In the genomic region with DNA sequence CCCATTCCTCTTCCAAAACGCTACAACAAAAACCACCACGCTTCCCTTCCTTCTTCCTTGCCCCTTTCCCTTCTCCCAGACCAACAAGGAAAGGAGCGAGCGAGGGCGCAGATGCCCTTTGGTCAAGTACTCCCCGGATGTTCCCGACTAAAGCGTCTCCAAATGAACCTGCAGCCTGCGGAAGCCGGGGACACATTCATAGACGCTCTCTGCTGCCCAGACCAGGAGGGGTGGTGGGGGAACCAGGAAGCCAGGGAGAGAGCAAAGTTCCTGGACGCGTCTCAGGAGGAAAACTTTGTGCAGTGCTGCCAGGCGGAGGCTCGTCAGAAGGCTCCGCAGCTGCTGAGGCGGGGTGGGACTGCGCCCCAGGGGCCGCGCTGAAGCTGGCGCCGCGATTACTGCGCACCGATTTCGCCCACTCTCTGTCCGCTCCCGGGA, we compare ENCODE assay signal across 8 cellular contexts. TPM values are rescaled to one million over a fixed set of nuclear protein-coding genes. Genes with fewer than 3 reads are reported as not detected.
A peak's percentile ranks its signal among the peaks of the same experiment; 100 is the strongest.
DNase-seq lines count a peak whose midpoint lies in the region; ATAC-seq and TF ChIP-seq lines count a peak whose summit lies in the region.

No MANE protein-coding gene starts in this region.

- H3K27ac ChIP-seq in HL-60 (replicated peaks) (no peak overlapping the region), skin epidermis (peak overlapping the region in 13 of 21 experiments; percentile 3 to 72 (median 47))

- no peak for DNase-seq in BJ (ENCODE audit: low read depth)
- no peak for DNase-seq in HL-60 (ENCODE audit: low read depth in 1 of 2, low spot score in 1 of 2)
- DNase-seq in astrocyte of the cerebellum (ENCODE audit: low read depth): peak; percentile 6
- DNase-seq in GM19240 (ENCODE audit: insufficient read length, low spot score): no peak

- CTCF ChIA-PET in BJ (lab: Yijun Ruan, JAX): interaction anchor here (0.7 to 10.1 kb wide), 26 partner anchors 9 to 644 kb away, joined by 3 to 149 read pairs (median 4); no protein-coding TSS in a partner anchor

- in situ Hi-C loops in astrocyte of the cerebellum (cut with HindIII; ENCODE audit: low sequenced_read_pairs): no loop called here

- H3K4me3 ChIP-seq in BJ (ENCODE audit: low read depth, low read length) (peak overlapping the region; percentile 78), HL-60 (replicated peaks; ENCODE audit: insufficient read depth, low read length) (peak overlapping the region; percentile 52), astrocyte of the cerebellum (ENCODE audit: low read depth, low read length) (peak overlapping the region; percentile 73), iPS-18c (ENCODE audit: insufficient read depth, low read depth, low read length) (peak overlapping the region; percentile 68), skin epidermis (peak overlapping the region; percentile 19 to 57 (median 36))

- POLR2A ChIA-PET in BJ (lab: Charles Lee): interaction anchor here (0.5 kb wide), 1 partner anchor 109 kb away, joined by 5 read pairs; no protein-coding TSS in a partner anchor

- ATAC-seq in GM21360 (IDR thresholded peaks at IDR 0.05; ENCODE audit: unreplicated experiment): peak; percentile 14
- no peak for ATAC-seq in GM18519 (IDR thresholded peaks at IDR 0.05; ENCODE audit: low FRiP score, unreplicated experiment)

- H3K36me3 ChIP-seq in BJ (ENCODE audit: control insufficient read depth, insufficient read depth, low read length): no peaks in the 10 kb centered on the region

- no peaks in the 10 kb centered on the region for H3K9me3 ChIP-seq in iPS-18c (ENCODE audit: control insufficient read depth, insufficient read depth, low read length)

- H3K27me3 ChIP-seq in BJ (ENCODE audit: control insufficient read depth, insufficient read depth, low read length): no peaks in the 10 kb centered on the region
- H3K27me3 ChIP-seq in HL-60 (ENCODE audit: insufficient read depth, poor library complexity, severe bottlenecking): peaks cover 35% of the 10 kb centered on the region

- TF ChIP-seq CTCF in BJ (IDR thresholded peaks at IDR 0.05; ENCODE audit: insufficient read depth, low read depth, low read length): no peak
- no peak for TF ChIP-seq CTCF in HL-60 (IDR thresholded peaks at IDR 0.05; ENCODE audit: insufficient read depth, low read length)
- no peak for TF ChIP-seq CTCF in astrocyte of the cerebellum (IDR thresholded peaks at IDR 0.05; ENCODE audit: low read depth, low read length, missing control alignments)

RNA-seq across cellular contexts. Expression of gene SEMA3D, which starts 0.8 kb away (rescaled TPM):
- 19.9 and 27.7 TPM in 2 replicates for polyA plus RNA-seq in BJ (2011; rRNA removed)
- 18.9 and 24.4 TPM in 2 replicates for polyA minus RNA-seq in BJ (2011; rRNA and poly(A)+ RNA removed)
